ENCODE assay signal across 29 cellular contexts in the genomic region with DNA sequence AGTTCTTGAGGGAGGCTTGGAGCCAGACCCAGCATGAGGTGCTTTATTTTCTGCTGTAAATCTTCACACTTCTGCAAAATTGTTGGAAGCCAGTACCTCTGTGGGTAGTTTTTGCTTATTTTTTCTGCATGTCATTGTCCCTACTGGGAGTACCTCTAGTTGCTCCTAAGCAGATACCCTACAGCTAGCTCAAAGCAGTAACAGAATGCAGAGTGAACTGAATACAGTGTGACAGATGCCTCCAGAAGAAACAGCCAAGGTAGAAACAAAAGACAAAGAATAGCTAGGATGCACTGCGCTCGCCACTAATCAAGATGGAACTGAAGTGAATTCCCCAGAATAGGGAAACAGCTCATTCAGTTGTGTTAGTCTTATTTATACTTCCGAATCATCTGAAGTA.
DNase-seq lines count a peak whose midpoint lies in the region; ATAC-seq, FAIRE-seq and TF ChIP-seq lines count a peak whose summit lies in the region.
"Had no signal": no experiment of that assay in that cellular context is flagged by ENCODE, and none has a peak within 500 bp of the region (broad histone marks: within the 10 kb centered on the region; RNA-seq: fewer than 3 reads in every experiment).

No MANE protein-coding gene starts in this region.

- no peaks in the 10 kb centered on the region for H3K9me3 Mint-ChIP-seq in Calu3 (ENCODE audit: low read depth, unreplicated experiment)

- H3K27ac ChIP-seq in GM12878 (ENCODE audit: control insufficient read depth, insufficient read depth): no peak overlapping the region
- no peak overlapping the region for H3K27ac ChIP-seq in mesenchymal stem cell (ENCODE audit: low read length, poor library complexity, severe bottlenecking)
- H3K27ac ChIP-seq: 22Rv1, KMS-11, SJCRH30 had no signal

- no peak overlapping the region for H4K8ac ChIP-seq in mesenchymal stem cell (ENCODE audit: low read length)

- H2BK12ac ChIP-seq in mesenchymal stem cell (ENCODE audit: low read length in 2 of 2): no peak overlapping the region

- no peaks in the 10 kb centered on the region for H3K9me3 ChIP-seq in GM12878 (replicated peaks; ENCODE audit: control insufficient read depth, insufficient read depth, low read length)
- H3K9me3 ChIP-seq in mesenchymal stem cell (ENCODE audit: control insufficient read depth, low read length): no peaks in the 10 kb centered on the region
- H3K9me3 ChIP-seq: HAP-1, SJCRH30 had no signal

- no peaks in the 10 kb centered on the region for H3K27me3 Mint-ChIP-seq in Calu3 (ENCODE audit: unreplicated experiment)

- no peak overlapping the region for H4K91ac ChIP-seq in mesenchymal stem cell (ENCODE audit: low read length)

- intact Hi-C loops in GM12878 (cut with micrococcal nuclease; ENCODE audit: unreplicated experiment) (no loop called here), Calu3 (cut with micrococcal nuclease; ENCODE audit: unreplicated experiment) (no loop called here)

- H3K4me3 Mint-ChIP-seq in Calu3 (ENCODE audit: low read depth, unreplicated experiment): no peak overlapping the region
- H3K4me3 Mint-ChIP-seq: HFFc6 had no signal

- H2BK120ac ChIP-seq in mesenchymal stem cell (ENCODE audit: low read depth, low read length): no peak overlapping the region

- H3K36me3 Mint-ChIP-seq in Calu3 (ENCODE audit: insufficient read depth, unreplicated experiment): no peaks in the 10 kb centered on the region

- DNase-seq in NCI-H82 (lab: John Stamatoyannopoulos, UW): peak; percentile 54
- DNase-seq in NCI-H82 treated with DMSO at 0.1 percent for 48 hours (lab: John Stamatoyannopoulos, UW; ENCODE audit: unreplicated experiment): no peak
- no peak for DNase-seq in GM12878 (ENCODE audit: low read depth, low spot score)
- DNase-seq in mesenchymal stem cell: peak; percentile 3
- DNase-seq in superior temporal gyrus (ENCODE audit: extremely low spot score): peak; percentile 31
- no peak for DNase-seq in NCI-H128 (lab: John Stamatoyannopoulos, UW; ENCODE audit: unreplicated experiment)
- no peak for DNase-seq in activated CD4-positive, alpha-beta T cell treated with anti-CD3 and anti-CD28 coated beads for 4 hours
- DNase-seq in Calu3: no peak
- DNase-seq: DMS153; DND-41; GOT3; HFFc6; IMR-90; NCI-H1048; NCI-H1417 treated with DMSO at 0.1 percent for 48 hours; NCI-H1694 treated with DMSO at 0.1 percent for 48 hours; NCI-H2081; NCI-H2171 treated with DMSO at 0.1 percent for 48 hours; NCI-H345; NCI-H510A treated with DMSO at 0.1 percent for 48 hours; NCI-H748 treated with DMSO at 0.1 percent for 48 hours; NK-92 treated with Interleukin-12 subunit alpha and Interleukin-12 subunit beta, amount 100 ng/mL, for 24 hours; PC-3; SJCRH30 had no signal

- H3K79me2 ChIP-seq in GM12878 (ENCODE audit: control insufficient read depth, insufficient read depth, low read length): no peaks in the 10 kb centered on the region

- no peak for FAIRE-seq in GM12878 (lab: Jason Lieb, UNC)
- FAIRE-seq: GM18507 had no signal

- POLR2A ChIA-PET in GM12878 (lab: Charles Lee): no interaction called here

- SMC1A ChIA-PET in GM12878 (lab: Charles Lee; ENCODE audit: uncharacterized antibody, unreplicated experiment): interaction anchor here (1.0 to 2.4 kb wide), 5 partner anchors 8 to 267 kb away, joined by 3 to 12 read pairs (median 4); no protein-coding TSS in a partner anchor

- TF ChIP-seq EP300 in GM12878 (IDR thresholded peaks at IDR 0.05; ENCODE audit: borderline replicate concordance in 1 of 2, control insufficient read depth in 1 of 2, low read depth in 2 of 2, low read length in 2 of 2): no peak

- no peak overlapping the region for H2AK5ac ChIP-seq in mesenchymal stem cell (ENCODE audit: low read length, severe bottlenecking)

- no peaks in the 10 kb centered on the region for H3K4me1 ChIP-seq in GM12878 (ENCODE audit: control insufficient read depth, insufficient read depth, low read length)
- H3K4me1 ChIP-seq in mesenchymal stem cell (ENCODE audit: control insufficient read depth, insufficient read depth, low read depth, low read length): no peaks in the 10 kb centered on the region
- H3K4me1 ChIP-seq: HAP-1, SJCRH30 had no signal

- no peak overlapping the region for H3K18ac ChIP-seq in mesenchymal stem cell (ENCODE audit: low read depth in 1 of 2, low read length in 2 of 2)

- H3K27ac Mint-ChIP-seq in Calu3 (ENCODE audit: unreplicated experiment): no peak overlapping the region
- H3K27ac Mint-ChIP-seq: HFFc6 had no signal

- no peaks in the 10 kb centered on the region for H4K20me1 ChIP-seq in GM12878 (ENCODE audit: control insufficient read depth, insufficient read depth)

- H3K4me2 ChIP-seq in GM12878 (ENCODE audit: control insufficient read depth, insufficient read depth) (no peak overlapping the region), mesenchymal stem cell (ENCODE audit: low read length, poor library complexity, severe bottlenecking) (no peak overlapping the region)
- H3K4me2 ChIP-seq: KMS-11 had no signal

- H3K36me3 ChIP-seq in GM12878 (ENCODE audit: control insufficient read depth in 2 of 2, insufficient read depth in 2 of 2, low read length in 1 of 2) (no peaks in the 10 kb centered on the region), mesenchymal stem cell (ENCODE audit: control insufficient read depth in 1 of 2, insufficient read depth in 2 of 2, low read depth in 1 of 2, low read length in 2 of 2) (no peaks in the 10 kb centered on the region)
- H3K36me3 ChIP-seq: HAP-1, SJCRH30 had no signal

- H2BK15ac ChIP-seq in mesenchymal stem cell (ENCODE audit: low read depth, poor library complexity, severe bottlenecking): no peak overlapping the region

- H3K79me1 ChIP-seq in mesenchymal stem cell (replicated peaks; ENCODE audit: low read length, poor library complexity, severe bottlenecking): no peaks in the 10 kb centered on the region

- H2AFZ ChIP-seq in GM12878 (ENCODE audit: control insufficient read depth, low read depth, low read length) (no peak overlapping the region), mesenchymal stem cell (ENCODE audit: low read depth, low read length) (no peak overlapping the region)

- in situ Hi-C loops in GM12878 (cut with MboI): no loop called here

- peak; percentile 30 for ATAC-seq in GM12878
- ATAC-seq: PC-3, Right ventricle myocardium inferior had no signal

- no peak overlapping the region for H3K9ac ChIP-seq in GM12878 (ENCODE audit: control insufficient read depth, insufficient read depth, low read length)
- H3K9ac ChIP-seq in mesenchymal stem cell (ENCODE audit: low read length): no peak overlapping the region
- H3K9ac ChIP-seq: KMS-11 had no signal

- BruUV-seq in GM12878 (replicated peaks; lab: Mats Ljungman, UMichigan) (no TSS peak), Calu3 (replicated peaks; lab: Mats Ljungman, UMichigan) (no TSS peak)

- no peak overlapping the region for H2BK5ac ChIP-seq in mesenchymal stem cell (ENCODE audit: low read depth, low read length, poor library complexity, severe bottlenecking)

- RAD21 ChIA-PET in GM12878 (lab: Charles Lee; ENCODE audit: unreplicated experiment): interaction anchor here (0.8 to 1.7 kb wide), 5 partner anchors 8 to 584 kb away, joined by 3 to 5 read pairs (median 3); no protein-coding TSS in a partner anchor

- H3K27me3 ChIP-seq in GM12878 (replicated peaks in 1 of 2; ENCODE audit: control insufficient read depth in 2 of 2, insufficient read depth in 2 of 2, low read length in 1 of 2) (no peaks in the 10 kb centered on the region), mesenchymal stem cell (ENCODE audit: control insufficient read depth in 1 of 2, insufficient read depth in 1 of 2, low read length in 2 of 2) (no peaks in the 10 kb centered on the region)
- H3K27me3 ChIP-seq: SJCRH30 had no signal

- TF ChIP-seq CTCF in GM12878 (IDR thresholded peaks at IDR 0.05 in 2 of 3, conservative IDR thresholded peaks at IDR 0.05 in 1 of 3; ENCODE audit: control insufficient read depth in 2 of 3, extremely low read depth in 1 of 3, insufficient read depth in 1 of 3, low read depth in 3 of 3, low read length in 3 of 3): no peak
- TF ChIP-seq CTCF in Calu3 (IDR thresholded peaks at IDR 0.05; ENCODE audit: unreplicated experiment): no peak

- TF ChIP-seq POLR2A in GM12878 (IDR thresholded peaks at IDR 0.05; ENCODE audit: low read depth, low read length): no peak

- no peak overlapping the region for H3K14ac ChIP-seq in mesenchymal stem cell (ENCODE audit: low read length in 2 of 2)

- no peak for TF ChIP-seq RAD21 in GM12878 (IDR thresholded peaks at IDR 0.05; ENCODE audit: insufficient read depth, low read depth, low read length)

- 68% methylated on average over 3 of the region's 3 CpGs for WGBS in GM12878 (ENCODE audit: insufficient coverage, insufficient replicate concordance, low lambda C conversion rate, missing lambda C conversion rate)
- WGBS in mesenchymal stem cell: 62% methylated on average over 2 of the region's 3 CpGs

- H3K4me3 ChIP-seq in GM12878: no peak overlapping the region
- H3K4me3 ChIP-seq in mesenchymal stem cell (ENCODE audit: insufficient read depth in 1 of 2, low read depth in 1 of 2, low read length in 2 of 2): no peak overlapping the region
- H3K4me3 ChIP-seq: HAP-1, SJCRH30 had no signal

- no peak overlapping the region for H3K4ac ChIP-seq in mesenchymal stem cell (ENCODE audit: low read depth in 1 of 2, low read length in 2 of 2)

- no peak overlapping the region for H3K23ac ChIP-seq in mesenchymal stem cell (ENCODE audit: low read length in 2 of 2)

- CTCF ChIA-PET in GM12878 (lab: Yijun Ruan, JAX) (interaction anchor here (0.9 to 2.9 kb wide), 4 partner anchors 7 to 76 kb away, joined by 3 to 9 read pairs (median 6); no protein-coding TSS in a partner anchor), Calu3 (lab: Charles Lee) (no interaction called here)

- H3K4me1 Mint-ChIP-seq in Calu3 (ENCODE audit: low read depth, unreplicated experiment): no peaks in the 10 kb centered on the region

TF ChIP-seq in GM12878, 131 proteins besides CTCF, POLR2A, EP300 and RAD21:
- TF ChIP-seq, protein P1, sequence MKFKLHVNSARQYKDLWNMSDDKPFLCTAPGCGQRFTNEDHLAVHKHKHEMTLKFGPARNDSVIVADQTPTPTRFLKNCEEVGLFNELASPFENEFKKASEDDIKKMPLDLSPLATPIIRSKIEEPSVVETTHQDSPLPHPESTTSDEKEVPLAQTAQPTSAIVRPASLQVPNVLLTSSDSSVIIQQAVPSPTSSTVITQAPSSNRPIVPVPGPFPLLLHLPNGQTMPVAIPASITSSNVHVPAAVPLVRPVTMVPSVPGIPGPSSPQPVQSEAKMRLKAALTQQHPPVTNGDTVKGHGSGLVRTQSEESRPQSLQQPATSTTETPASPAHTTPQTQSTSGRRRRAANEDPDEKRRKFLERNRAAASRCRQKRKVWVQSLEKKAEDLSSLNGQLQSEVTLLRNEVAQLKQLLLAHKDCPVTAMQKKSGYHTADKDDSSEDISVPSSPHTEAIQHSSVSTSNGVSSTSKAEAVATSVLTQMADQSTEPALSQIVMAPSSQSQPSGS (IDR thresholded peaks at IDR 0.05; ENCODE audit: low read length): no peak
- TF ChIP-seq ZNF622 (IDR thresholded peaks at IDR 0.05): no peak
- no peak for TF ChIP-seq NFXL1 (IDR thresholded peaks at IDR 0.05; ENCODE audit: borderline replicate concordance)
- TF ChIP-seq RBBP5 (conservative IDR thresholded peaks at IDR 0.05): no peak
- TF ChIP-seq SREBF2 (IDR thresholded peaks at IDR 0.05; ENCODE audit: low read length): no peak
- no peak for TF ChIP-seq ZZZ3 (IDR thresholded peaks at IDR 0.05; ENCODE audit: control insufficient read depth, insufficient read length, low read depth)

Comparison
In these comparisons a context has a peak if more than half of its experiments do, and no peak if none do; other contexts are left out.
1. DNase-seq: peak in NCI-H82 (single experiment), mesenchymal stem cell (single experiment) and superior temporal gyrus (single experiment); none in NCI-H82 treated with DMSO at 0.1 percent for 48 hours (single experiment), GM12878 (single experiment), NCI-H128 (single experiment), activated CD4-positive, alpha-beta T cell treated with anti-CD3 and anti-CD28 coated beads for 4 hours (0 of 2) and Calu3 (single experiment).